ENCODE assay signal across 8 cellular contexts in the genomic region with DNA sequence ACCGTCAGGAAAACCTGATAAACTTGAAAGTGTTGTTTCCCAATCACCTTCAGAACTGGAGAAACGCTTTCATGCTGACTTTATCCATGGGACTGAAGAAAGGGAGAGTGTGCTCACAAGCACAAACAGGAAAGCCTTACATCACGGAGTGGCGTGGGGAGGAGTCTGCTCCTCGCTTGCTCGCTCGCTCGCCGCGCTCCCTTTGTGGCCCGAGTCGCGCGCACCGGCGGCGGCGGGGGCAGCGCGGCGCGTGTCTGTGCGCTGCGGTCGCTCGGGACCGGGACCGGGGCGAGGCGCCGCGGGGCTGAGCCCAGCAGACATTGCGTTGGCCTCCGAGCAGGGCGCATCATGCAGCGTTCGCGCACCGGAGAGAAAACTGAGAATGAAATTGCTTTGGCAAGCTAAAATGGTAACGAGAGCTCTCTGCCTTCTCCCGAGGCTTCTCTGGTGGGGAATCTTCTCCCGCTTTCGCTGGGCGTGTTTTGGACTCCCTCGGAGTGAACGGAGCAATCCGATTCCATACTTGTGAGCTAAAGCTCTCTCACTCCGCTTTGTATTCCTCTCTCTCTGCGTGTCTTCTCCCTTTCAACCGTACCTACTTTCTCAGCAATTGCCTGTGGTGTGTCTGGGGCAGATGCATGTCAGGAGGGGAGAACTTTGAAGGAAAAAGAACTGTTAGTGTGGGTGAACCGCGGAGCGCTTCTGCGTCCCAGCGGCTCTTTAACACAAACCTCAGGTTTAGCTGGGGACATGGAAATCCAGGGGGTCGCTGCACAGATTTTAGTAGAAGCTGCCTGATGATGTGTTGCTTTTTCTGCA. TPM values are rescaled to one million over a fixed set of nuclear protein-coding genes. Genes with fewer than 3 reads are reported as not detected.
A peak's percentile ranks its signal among the peaks of the same experiment; 100 is the strongest.
DNase-seq lines count a peak whose midpoint lies in the region; ATAC-seq and TF ChIP-seq lines count a peak whose summit lies in the region.

RGL1 (plus strand) TSS at position 205 of the 819 bp plus-strand sequence; CDS start at position 383, 178 bp downstream.

- no peaks in the 10 kb centered on the region for H4K20me1 ChIP-seq in KMS-11 (ENCODE audit: insufficient read depth)

- peaks cover 75% of the 10 kb centered on the region for H3K36me3 Mint-ChIP-seq in dendritic cell treated with granulocyte-macrophage colony-stimulating factor and Interleukin-4, amounts not matched to agents 40 ng/mL and 50 ng/mL, for 4 days (ENCODE audit: low read depth)

- intact Hi-C loops in dendritic cell treated with granulocyte-macrophage colony-stimulating factor and Interleukin-4, amounts not matched to agents 40 ng/mL and 50 ng/mL, for 4 days (cut with micrococcal nuclease): loop anchor here (5.0 kb wide), 3 partner anchors 38 to 168 kb away; partner anchors contain the start of gene ARPC5

- peak within 1 kb of the TSS; percentile 91 for H3K9ac ChIP-seq in KMS-11

- peak; percentile 72 for ATAC-seq in GM21526 (IDR thresholded peaks at IDR 0.05; ENCODE audit: low FRiP score, unreplicated experiment)
- peak; percentile 94 for ATAC-seq in left lobe of liver

- peak within 1 kb of the TSS; percentile 98 for H3K4me2 ChIP-seq in KMS-11

- no peaks in the 10 kb centered on the region for H3K27me3 ChIP-seq in KMS-11 (ENCODE audit: insufficient read depth, low read depth)

- H2AFZ ChIP-seq in KMS-11 (ENCODE audit: low read depth): peak within 1 kb of the TSS; percentile 75

- no peak for TF ChIP-seq CTCF in KMS-11 (conservative IDR thresholded peaks at IDR 0.05; ENCODE audit: low read depth, low read length)
- no peak for TF ChIP-seq CTCF in VCaP (conservative IDR thresholded peaks at IDR 0.05)

- H3K9me3 Mint-ChIP-seq in dendritic cell treated with granulocyte-macrophage colony-stimulating factor and Interleukin-4, amounts not matched to agents 40 ng/mL and 50 ng/mL, for 4 days: peaks cover 30% of the 10 kb centered on the region

- peak within 1 kb of the TSS; percentile 92 for H3K27ac ChIP-seq in KMS-11
- H3K27ac ChIP-seq in VCaP: peak within 1 kb of the TSS; percentile 87

- H3K27ac Mint-ChIP-seq in dendritic cell treated with granulocyte-macrophage colony-stimulating factor and Interleukin-4, amounts not matched to agents 40 ng/mL and 50 ng/mL, for 4 days: peak within 1 kb of the TSS; percentile 99

- H3K4me1 ChIP-seq in KMS-11 (ENCODE audit: low read depth, poor library complexity, severe bottlenecking): peaks cover 46% of the 10 kb centered on the region

- H3K36me3 ChIP-seq in KMS-11 (ENCODE audit: insufficient read depth): no peaks in the 10 kb centered on the region

- DNase-seq in EH (ENCODE audit: low read depth): peak; percentile 71
- peak; percentile 62 for DNase-seq in left lobe of liver (ENCODE audit: low spot score)
- DNase-seq in stimulated activated CD4-positive, alpha-beta T cell treated with anti-CD3 and anti-CD28 coated beads, Interleukin-1b, Interleukin-23, amount 100 ng/mL, for 48 hours: peak; percentile 17
- no peak for DNase-seq in AML-193 (lab: John Stamatoyannopoulos, UW)

- H3K4me1 Mint-ChIP-seq in dendritic cell treated with granulocyte-macrophage colony-stimulating factor and Interleukin-4, amounts not matched to agents 40 ng/mL and 50 ng/mL, for 4 days (ENCODE audit: low read depth): peaks cover 43% of the 10 kb centered on the region

- H3K79me2 ChIP-seq in KMS-11 (ENCODE audit: insufficient read depth, low read depth): peaks cover 50% of the 10 kb centered on the region

- H3K4me3 Mint-ChIP-seq in dendritic cell treated with granulocyte-macrophage colony-stimulating factor and Interleukin-4, amounts not matched to agents 40 ng/mL and 50 ng/mL, for 4 days: peak within 1 kb of the TSS; percentile 94

- peak within 1 kb of the TSS; percentile 93 for H3K4me3 ChIP-seq in KMS-11 (IDR thresholded peaks at IDR 0.05; ENCODE audit: insufficient read depth, low read depth, low read length)

- peaks cover 3% of the 10 kb centered on the region for H3K27me3 Mint-ChIP-seq in dendritic cell treated with granulocyte-macrophage colony-stimulating factor and Interleukin-4, amounts not matched to agents 40 ng/mL and 50 ng/mL, for 4 days

RNA-seq across cellular contexts. Expression of gene RGL1, which starts in this region (rescaled TPM):
- 5.9 TPM for total RNA-seq in left lobe of liver

Comparison
In these comparisons a context has a peak if more than half of its experiments do, and no peak if none do; other contexts are left out.
1. DNase-seq: peak in EH (single experiment), left lobe of liver (single experiment) and stimulated activated CD4-positive, alpha-beta T cell treated with anti-CD3 and anti-CD28 coated beads, Interleukin-1b, Interleukin-23, amount 100 ng/mL, for 48 hours (single experiment); none in AML-193 (0 of 2).